Comparison of ENCODE assay signal across 12 cellular contexts in the genomic region with DNA sequence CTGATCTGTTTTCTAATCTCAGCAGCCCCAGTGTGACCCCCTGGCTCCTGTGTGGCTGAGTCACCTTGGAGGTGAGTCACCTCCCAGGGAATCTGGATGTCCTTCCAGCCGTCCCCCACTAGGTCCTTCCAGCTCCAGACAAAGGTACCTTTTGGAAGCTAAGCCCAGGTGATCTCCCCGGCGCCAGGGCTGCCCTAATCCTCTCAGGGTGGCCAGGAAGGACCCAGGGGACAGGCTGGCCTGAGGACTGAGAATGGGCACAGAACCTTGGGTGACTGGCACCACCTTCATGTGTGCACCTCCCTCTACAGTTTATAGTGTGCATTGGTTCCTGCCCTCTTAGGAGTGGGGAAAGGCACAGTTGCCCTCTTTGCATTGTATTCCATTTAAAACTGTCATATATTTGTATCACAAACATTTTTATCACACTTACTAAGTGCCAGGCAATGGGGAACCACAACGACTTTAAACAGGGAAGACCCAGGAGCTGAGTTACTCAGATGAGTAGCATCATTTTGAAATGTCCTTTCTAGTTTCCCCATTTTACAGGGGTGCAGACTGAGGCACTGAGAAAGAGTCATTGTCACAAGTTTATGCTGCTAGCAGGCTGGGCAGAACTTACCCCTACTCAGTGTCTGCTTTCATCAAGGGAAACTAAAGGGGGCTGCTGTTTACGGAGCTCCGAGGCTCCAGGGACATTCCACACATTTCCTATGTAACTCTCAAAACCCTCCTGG. TPM values are rescaled to one million over a fixed set of nuclear protein-coding genes. Genes with fewer than 3 reads are reported as not detected.
DNase-seq lines count a peak whose midpoint lies in the region; ATAC-seq and TF ChIP-seq lines count a peak whose summit lies in the region.
"Had no signal": no experiment of that assay in that cellular context is flagged by ENCODE, and none has a peak within 500 bp of the region (broad histone marks: within the 10 kb centered on the region; RNA-seq: fewer than 3 reads in every experiment).

No MANE protein-coding gene starts in this region.

- no peak overlapping the region for H3K27ac Mint-ChIP-seq in activated CD4-positive, alpha-beta T cell treated with anti-CD3 and anti-CD28 coated beads, Interleukin-2, amount 10 ng/mL, durations not matched to agents 7 days and 5 days
- no peak overlapping the region for H3K27ac Mint-ChIP-seq in stimulated activated effector memory CD8-positive, alpha-beta T cell treated with anti-CD3 and anti-CD28 coated beads, Interleukin-12 subunit alpha, Interleukin-12 subunit beta, amount 100 ng/mL, for 72 hours
- H3K27ac Mint-ChIP-seq: T-helper 17 cell had no signal

- ATAC-seq in stimulated activated effector memory CD8-positive, alpha-beta T cell treated with anti-CD3 and anti-CD28 coated beads, Interleukin-12 subunit alpha, Interleukin-12 subunit beta, amount 100 ng/mL, for 72 hours: peak; percentile 44
- no peak for ATAC-seq in HG03135 (IDR thresholded peaks at IDR 0.05; ENCODE audit: unreplicated experiment)
- ATAC-seq: T-helper 17 cell had no signal

- H3K9me3 Mint-ChIP-seq in activated CD4-positive, alpha-beta T cell treated with anti-CD3 and anti-CD28 coated beads, Interleukin-2, amount 10 ng/mL, durations not matched to agents 7 days and 5 days: no peaks in the 10 kb centered on the region
- H3K9me3 Mint-ChIP-seq in stimulated activated effector memory CD8-positive, alpha-beta T cell treated with anti-CD3 and anti-CD28 coated beads, Interleukin-12 subunit alpha, Interleukin-12 subunit beta, amount 100 ng/mL, for 72 hours: no peaks in the 10 kb centered on the region
- H3K9me3 Mint-ChIP-seq: CD4-positive, CD25-positive, alpha-beta regulatory T cell had no signal

- H3K4me1 Mint-ChIP-seq in activated CD4-positive, alpha-beta T cell treated with anti-CD3 and anti-CD28 coated beads, Interleukin-2, amount 10 ng/mL, durations not matched to agents 7 days and 5 days: no peaks in the 10 kb centered on the region
- no peaks in the 10 kb centered on the region for H3K4me1 Mint-ChIP-seq in stimulated activated effector memory CD8-positive, alpha-beta T cell treated with anti-CD3 and anti-CD28 coated beads, Interleukin-12 subunit alpha, Interleukin-12 subunit beta, amount 100 ng/mL, for 72 hours

- peak; percentile 47 for TF ChIP-seq CTCF in choroid plexus epithelial cell (conservative IDR thresholded peaks at IDR 0.05; ENCODE audit: low read depth, low read length)

- peak; percentile 20 for DNase-seq in activated CD4-positive, alpha-beta T cell treated with anti-CD3 and anti-CD28 coated beads, Interleukin-2, amount 10 ng/mL, durations not matched to agents 7 days and 5 days
- no peak for DNase-seq in activated CD4-positive, alpha-beta T cell treated with anti-CD3 and anti-CD28 coated beads for 4 hours
- DNase-seq in NAMALWA (ENCODE audit: low spot score): peak; percentile 24
- peak; percentile 9 for DNase-seq in choroid plexus epithelial cell (ENCODE audit: low read depth)
- no peak for DNase-seq in stimulated activated effector memory CD8-positive, alpha-beta T cell treated with anti-CD3 and anti-CD28 coated beads, Interleukin-12 subunit alpha, Interleukin-12 subunit beta, amount 100 ng/mL, for 72 hours (ENCODE audit: low spot score in 2 of 2)
- no peak for DNase-seq in retina
- no peak for DNase-seq in hippocampal formation (lab: John Stamatoyannopoulos, UW)
- DNase-seq: sigmoid colon, T-helper 17 cell had no signal

- no peak overlapping the region for H3K4me3 ChIP-seq in choroid plexus epithelial cell (ENCODE audit: low read depth, low read length)
- H3K4me3 ChIP-seq: ascending aorta, sigmoid colon had no signal

- no peaks in the 10 kb centered on the region for H3K36me3 Mint-ChIP-seq in activated CD4-positive, alpha-beta T cell treated with anti-CD3 and anti-CD28 coated beads, Interleukin-2, amount 10 ng/mL, durations not matched to agents 7 days and 5 days (ENCODE audit: low read depth)
- H3K36me3 Mint-ChIP-seq in stimulated activated effector memory CD8-positive, alpha-beta T cell treated with anti-CD3 and anti-CD28 coated beads, Interleukin-12 subunit alpha, Interleukin-12 subunit beta, amount 100 ng/mL, for 72 hours: no peaks in the 10 kb centered on the region
- H3K36me3 Mint-ChIP-seq: CD4-positive, CD25-positive, alpha-beta regulatory T cell had no signal

- POLR2A ChIA-PET in activated CD4-positive, alpha-beta T cell treated with anti-CD3 and anti-CD28 coated beads, Interleukin-2, amount 10 ng/mL, durations not matched to agents 7 days and 5 days (lab: Charles Lee): no interaction called here

- H3K27me3 Mint-ChIP-seq in activated CD4-positive, alpha-beta T cell treated with anti-CD3 and anti-CD28 coated beads, Interleukin-2, amount 10 ng/mL, durations not matched to agents 7 days and 5 days: no peaks in the 10 kb centered on the region
- H3K27me3 Mint-ChIP-seq: T-helper 17 cell had no signal

- no peak overlapping the region for H3K4me3 Mint-ChIP-seq in activated CD4-positive, alpha-beta T cell treated with anti-CD3 and anti-CD28 coated beads, Interleukin-2, amount 10 ng/mL, durations not matched to agents 7 days and 5 days
- no peak overlapping the region for H3K4me3 Mint-ChIP-seq in stimulated activated effector memory CD8-positive, alpha-beta T cell treated with anti-CD3 and anti-CD28 coated beads, Interleukin-12 subunit alpha, Interleukin-12 subunit beta, amount 100 ng/mL, for 72 hours
- H3K4me3 Mint-ChIP-seq: CD4-positive, CD25-positive, alpha-beta regulatory T cell; T-helper 17 cell had no signal

- CTCF ChIA-PET in activated CD4-positive, alpha-beta T cell treated with anti-CD3 and anti-CD28 coated beads, Interleukin-2, amount 10 ng/mL, durations not matched to agents 7 days and 5 days (lab: Charles Lee): interaction anchor here (1.5 kb wide), 1 partner anchor 67 kb away, joined by 4 read pairs; no protein-coding TSS in a partner anchor

RNA-seq across cellular contexts. Expression of a gene that starts 2.6 kb away (rescaled TPM):
- not detected for total RNA-seq in activated CD4-positive, alpha-beta T cell treated with anti-CD3 and anti-CD28 coated beads, Interleukin-2, amount 10 ng/mL, durations not matched to agents 7 days and 5 days
- total RNA-seq: ascending aorta; CD4-positive, CD25-positive, alpha-beta regulatory T cell; sigmoid colon; T-helper 17 cell had no signal

RNA-seq across cellular contexts. Expression of a gene that starts 23.1 kb away (rescaled TPM):
- not detected for total RNA-seq in activated CD4-positive, alpha-beta T cell treated with anti-CD3 and anti-CD28 coated beads, Interleukin-2, amount 10 ng/mL, durations not matched to agents 7 days and 5 days
- total RNA-seq: ascending aorta; CD4-positive, CD25-positive, alpha-beta regulatory T cell; sigmoid colon; T-helper 17 cell had no signal

RNA-seq across cellular contexts. Expression of a gene that starts 45.4 kb away (rescaled TPM):
- total RNA-seq in activated CD4-positive, alpha-beta T cell treated with anti-CD3 and anti-CD28 coated beads, Interleukin-2, amount 10 ng/mL, durations not matched to agents 7 days and 5 days: not detected
- total RNA-seq: ascending aorta; CD4-positive, CD25-positive, alpha-beta regulatory T cell; sigmoid colon; T-helper 17 cell had no signal

Comparison
In these comparisons a context has a peak if more than half of its experiments do, and no peak if none do; other contexts are left out.
1. DNase-seq: peak in activated CD4-positive, alpha-beta T cell treated with anti-CD3 and anti-CD28 coated beads, Interleukin-2, amount 10 ng/mL, durations not matched to agents 7 days and 5 days (single experiment), NAMALWA (single experiment) and choroid plexus epithelial cell (single experiment); none in activated CD4-positive, alpha-beta T cell treated with anti-CD3 and anti-CD28 coated beads for 4 hours (0 of 2), stimulated activated effector memory CD8-positive, alpha-beta T cell treated with anti-CD3 and anti-CD28 coated beads, Interleukin-12 subunit alpha, Interleukin-12 subunit beta, amount 100 ng/mL, for 72 hours (0 of 2), retina (single experiment) and hippocampal formation (0 of 2).